In genomic region chr19:50046649-50047503, GRCh38 we compare ENCODE assay signal across 8 cellular contexts. TPM values are rescaled to one million over a fixed set of nuclear protein-coding genes. Genes with fewer than 3 reads are reported as not detected.
DNase-seq lines count a peak whose midpoint lies in the region; ATAC-seq lines count a peak whose summit lies in the region.

No MANE protein-coding gene starts in this region.

- H3K27me3 Mint-ChIP-seq in immature natural killer cell (ENCODE audit: low read depth in 3 of 3): peaks cover 2 to 6% (median 5%) of the 10 kb centered on the region in 3 donors

- ATAC-seq in GM19455 (IDR thresholded peaks at IDR 0.05; ENCODE audit: unreplicated experiment) (no peak), HG03442 (IDR thresholded peaks at IDR 0.05; ENCODE audit: unreplicated experiment) (no peak)

- H3K27ac Mint-ChIP-seq in immature natural killer cell: no peak overlapping the region

- peaks cover 42 to 55% (median 51%) of the 10 kb centered on the region in 3 donors for H3K36me3 Mint-ChIP-seq in immature natural killer cell

- H3K4me3 Mint-ChIP-seq in immature natural killer cell: no peak overlapping the region

- peaks cover 63% of the 10 kb centered on the region for H3K36me3 ChIP-seq in adipocyte (ENCODE audit: control insufficient read depth, insufficient read depth, low read length, severe bottlenecking)

- no peak overlapping the region for H3K9ac ChIP-seq in adipocyte (ENCODE audit: low read length)

- H3K9me3 Mint-ChIP-seq in immature natural killer cell: peaks cover 11 to 25% (median 21%) of the 10 kb centered on the region in 6 donors

- peaks cover 14 to 18% of the 10 kb centered on the region in 2 donors for H3K4me1 Mint-ChIP-seq in immature natural killer cell

- H3K9me3 ChIP-seq in adipocyte (ENCODE audit: control insufficient read depth, low read length): peaks cover 35% of the 10 kb centered on the region

- no peaks in the 10 kb centered on the region for H3K4me1 ChIP-seq in adipocyte (ENCODE audit: control insufficient read depth, insufficient read depth, low read length)

- H3K4me3 ChIP-seq in adipocyte (ENCODE audit: low read length): no peak overlapping the region

- DNase-seq in NCI-H1417 (lab: John Stamatoyannopoulos, UW) (peak in 2 of 3 experiments; percentile 40 to 77), NCI-H1417 treated with DMSO at 0.1 percent for 48 hours (lab: John Stamatoyannopoulos, UW) (no peak), RKO (ENCODE audit: low spot score) (peak; percentile 68), adipocyte (ENCODE audit: low read depth) (peak; percentile 71), immature natural killer cell (peak; percentile 17 to 32 (median 29))
- DNase-seq in stimulated activated CD4-positive, alpha-beta T cell treated with anti-CD3 and anti-CD28 coated beads, Interleukin-4, amount 100 ng/mL, for 48 hours (ENCODE audit: low read depth in 2 of 2): peak; percentile 46 to 47

- no peaks in the 10 kb centered on the region for H3K27me3 ChIP-seq in adipocyte (replicated peaks; ENCODE audit: control insufficient read depth, insufficient read depth, low read length)

RNA-seq across cellular contexts. Expression of gene ZNF473, which starts 21.1 kb away (rescaled TPM):
- 1 to 10 TPM; 2.9 to 7.7 (median 5.2) TPM for polyA plus RNA-seq in immature natural killer cell

RNA-seq across cellular contexts. Expression of gene VRK3, which starts 21.7 kb away (rescaled TPM):
- 100 to 1,000 TPM in 2 of 3 donors, 10 to 100 TPM in 1; 89.8 to 116 (median 106) TPM for polyA plus RNA-seq in immature natural killer cell
